14 cellular contexts compared by ENCODE assay signal in the genomic region with DNA sequence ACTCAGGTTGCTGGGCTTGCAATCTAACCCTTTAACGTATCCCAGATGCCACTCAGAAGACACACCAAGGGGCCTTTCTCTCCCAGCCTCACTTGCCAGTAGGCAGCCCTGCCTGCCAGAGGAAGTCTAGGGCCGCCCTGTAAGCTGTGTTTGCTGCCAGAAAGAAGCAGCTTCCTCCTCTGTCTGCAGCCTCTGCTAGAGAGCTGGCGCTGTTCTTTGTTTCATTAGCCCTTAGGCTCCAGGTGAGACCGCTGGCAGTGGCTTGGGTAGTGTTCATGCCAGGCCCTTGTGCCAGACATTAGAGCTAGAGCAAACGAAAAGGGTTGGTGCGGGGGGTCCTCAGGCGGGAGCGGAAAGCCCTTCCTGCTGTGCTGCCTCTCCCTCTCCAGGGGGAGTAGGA. TPM values are rescaled to one million over a fixed set of nuclear protein-coding genes. Genes with fewer than 3 reads are reported as not detected.
DNase-seq lines count a peak whose midpoint lies in the region; ATAC-seq and TF ChIP-seq lines count a peak whose summit lies in the region.
"Had no signal": no experiment of that assay in that cellular context is flagged by ENCODE, and none has a peak within 500 bp of the region (broad histone marks: within the 10 kb centered on the region; RNA-seq: fewer than 3 reads in every experiment).

No MANE protein-coding gene starts in this region.

- TF ChIP-seq CTCF in activated CD8-positive, alpha-beta T cell treated with anti-CD3 and anti-CD28 coated beads for 36 hours (IDR thresholded peaks at IDR 0.05) = no peak
- no peak for TF ChIP-seq CTCF in stomach (IDR thresholded peaks at IDR 0.05)

- no peaks in the 10 kb centered on the region for H3K27me3 ChIP-seq in skeletal muscle tissue (ENCODE audit: control insufficient read depth in 3 of 3, insufficient read depth in 3 of 3, low read length in 3 of 3)
- H3K27me3 ChIP-seq in stomach = no peaks in the 10 kb centered on the region
- H3K27me3 ChIP-seq: foreskin keratinocyte had no signal

- DNase-seq in activated CD8-positive, alpha-beta T cell treated with anti-CD3 and anti-CD28 coated beads for 36 hours = no peak
- no peak for DNase-seq in activated CD8-positive, alpha-beta T cell treated with anti-CD3 and anti-CD28 coated beads, Interleukin-2, amount 10 ng/mL, durations not matched to agents 7 days and 5 days
- DNase-seq in NCI-H2029 (lab: John Stamatoyannopoulos, UW) (peak; percentile 82), stomach (no peak), left lobe of liver (ENCODE audit: low spot score) (no peak)
- DNase-seq: foreskin keratinocyte; NCI-H82; Right ventricle myocardium superior; stimulated activated CD4-positive, alpha-beta T cell treated with anti-CD3 and anti-CD28 coated beads, Interleukin-4, amount 100 ng/mL, for 1 hour; stimulated activated naive B cell treated with anti-CD40 and anti-IgM and Interleukin-4, amounts not matched to agents 10 μg/mL and 1 μg/mL and 100 μg/mL, for 72 hours had no signal

- H3K9me3 Mint-ChIP-seq in activated CD8-positive, alpha-beta T cell treated with anti-CD3 and anti-CD28 coated beads for 36 hours = no peaks in the 10 kb centered on the region
- H3K9me3 Mint-ChIP-seq in activated CD8-positive, alpha-beta T cell treated with anti-CD3 and anti-CD28 coated beads, Interleukin-2, amount 10 ng/mL, durations not matched to agents 7 days and 5 days (ENCODE audit: insufficient read depth) = no peaks in the 10 kb centered on the region
- no peaks in the 10 kb centered on the region for H3K9me3 Mint-ChIP-seq in activated T-helper 17 cell treated with anti-CD3 and anti-CD28 coated beads, Interleukin-2, amount 50 U/mL, for 72 hours
- H3K9me3 Mint-ChIP-seq: stimulated activated naive B cell treated with anti-CD40 and anti-IgM and Interleukin-4, amounts not matched to agents 10 μg/mL and 1 μg/mL and 100 μg/mL, for 72 hours had no signal

- H3K9me3 ChIP-seq in skeletal muscle tissue (ENCODE audit: control insufficient read depth in 3 of 3, low read length in 3 of 3) = no peaks in the 10 kb centered on the region
- no peaks in the 10 kb centered on the region for H3K9me3 ChIP-seq in stomach

- no peak for TF ChIP-seq EP300 in stomach (IDR thresholded peaks at IDR 0.05)

- H3K4me1 ChIP-seq in skeletal muscle tissue (ENCODE audit: control insufficient read depth in 3 of 3, insufficient read depth in 3 of 3, low read length in 3 of 3) (peaks cover 63 to 92% (median 82%) of the 10 kb centered on the region in 3 donors), stomach (peaks cover 12 to 44% (median 21%) of the 10 kb centered on the region in 4 donors)
- H3K4me1 ChIP-seq: foreskin keratinocyte had no signal

- no peak for TF ChIP-seq POLR2A in stomach (IDR thresholded peaks at IDR 0.05)

- H3K4me1 Mint-ChIP-seq in activated CD8-positive, alpha-beta T cell treated with anti-CD3 and anti-CD28 coated beads for 36 hours (ENCODE audit: low read depth) = peaks cover 21% of the 10 kb centered on the region
- H3K4me1 Mint-ChIP-seq in activated CD8-positive, alpha-beta T cell treated with anti-CD3 and anti-CD28 coated beads, Interleukin-2, amount 10 ng/mL, durations not matched to agents 7 days and 5 days (ENCODE audit: low read depth) = peaks cover 14% of the 10 kb centered on the region
- H3K4me1 Mint-ChIP-seq in activated T-helper 17 cell treated with anti-CD3 and anti-CD28 coated beads, Interleukin-2, amount 50 U/mL, for 72 hours = peaks cover 14% of the 10 kb centered on the region

- no peak overlapping the region for H3K4me3 ChIP-seq in skeletal muscle tissue (ENCODE audit: low read length in 3 of 3)
- H3K4me3 ChIP-seq in stomach = no peak overlapping the region

- no peak overlapping the region for H3K27ac ChIP-seq in skeletal muscle tissue (ENCODE audit: low read depth, low read length)
- no peak overlapping the region for H3K27ac ChIP-seq in stomach
- H3K27ac ChIP-seq: foreskin keratinocyte had no signal

- intact Hi-C loops in activated CD8-positive, alpha-beta T cell treated with anti-CD3 and anti-CD28 coated beads for 36 hours (cut with micrococcal nuclease) = no loop called here
- intact Hi-C loops in stomach (cut with DNase I; ENCODE audit: low total_unique reads) = no loop called here

- peaks cover 11 to 18% (median 16%) of the 10 kb centered on the region in 3 donors for H3K36me3 ChIP-seq in skeletal muscle tissue (ENCODE audit: control insufficient read depth in 3 of 3, insufficient read depth in 3 of 3, low read length in 3 of 3)
- peaks cover 22 to 66% (median 49%) of the 10 kb centered on the region in 4 donors for H3K36me3 ChIP-seq in stomach

- H3K9ac ChIP-seq in skeletal muscle tissue (ENCODE audit: low read depth in 1 of 3, low read length in 3 of 3) = peak overlapping the region in 2 of 3 donors; percentile 25 to 54

- no peaks in the 10 kb centered on the region for H3K27me3 Mint-ChIP-seq in activated CD8-positive, alpha-beta T cell treated with anti-CD3 and anti-CD28 coated beads for 36 hours
- no peaks in the 10 kb centered on the region for H3K27me3 Mint-ChIP-seq in activated CD8-positive, alpha-beta T cell treated with anti-CD3 and anti-CD28 coated beads, Interleukin-2, amount 10 ng/mL, durations not matched to agents 7 days and 5 days (ENCODE audit: low read depth)
- H3K27me3 Mint-ChIP-seq in activated T-helper 17 cell treated with anti-CD3 and anti-CD28 coated beads, Interleukin-2, amount 50 U/mL, for 72 hours = no peaks in the 10 kb centered on the region
- H3K27me3 Mint-ChIP-seq: stimulated activated naive B cell treated with anti-CD40 and anti-IgM and Interleukin-4, amounts not matched to agents 10 μg/mL and 1 μg/mL and 100 μg/mL, for 72 hours had no signal

- H3K4me3 Mint-ChIP-seq in activated CD8-positive, alpha-beta T cell treated with anti-CD3 and anti-CD28 coated beads for 36 hours = no peak overlapping the region
- no peak overlapping the region for H3K4me3 Mint-ChIP-seq in activated CD8-positive, alpha-beta T cell treated with anti-CD3 and anti-CD28 coated beads, Interleukin-2, amount 10 ng/mL, durations not matched to agents 7 days and 5 days
- no peak overlapping the region for H3K4me3 Mint-ChIP-seq in activated T-helper 17 cell treated with anti-CD3 and anti-CD28 coated beads, Interleukin-2, amount 50 U/mL, for 72 hours
- H3K4me3 Mint-ChIP-seq: stimulated activated naive B cell treated with anti-CD40 and anti-IgM and Interleukin-4, amounts not matched to agents 10 μg/mL and 1 μg/mL and 100 μg/mL, for 72 hours had no signal

- peak overlapping the region; percentile 85 for H3K27ac Mint-ChIP-seq in activated CD8-positive, alpha-beta T cell treated with anti-CD3 and anti-CD28 coated beads for 36 hours
- no peak overlapping the region for H3K27ac Mint-ChIP-seq in activated CD8-positive, alpha-beta T cell treated with anti-CD3 and anti-CD28 coated beads, Interleukin-2, amount 10 ng/mL, durations not matched to agents 7 days and 5 days
- H3K27ac Mint-ChIP-seq in activated T-helper 17 cell treated with anti-CD3 and anti-CD28 coated beads, Interleukin-2, amount 50 U/mL, for 72 hours = peak overlapping the region; percentile 89

- POLR2A ChIA-PET in activated CD8-positive, alpha-beta T cell treated with anti-CD3 and anti-CD28 coated beads for 36 hours (lab: Charles Lee) = interaction anchor here (0.6 to 1.5 kb wide), 4 partner anchors 9 to 48 kb away, joined by 3 to 6 read pairs (median 4); a partner anchor contains a TSS
- POLR2A ChIA-PET in activated CD8-positive, alpha-beta T cell treated with anti-CD3 and anti-CD28 coated beads, Interleukin-2, amount 10 ng/mL, durations not matched to agents 7 days and 5 days (lab: Charles Lee) = interaction anchor here (0.6 to 4.6 kb wide), 3 partner anchors 8 to 104 kb away, joined by 3 to 19 read pairs (median 3); a partner anchor contains a TSS

- 72 to 79% (median 74%) methylated on average over 7 to 8 of the region's 8 CpGs for WGBS in stomach, 5 donors

- CTCF ChIA-PET in activated CD8-positive, alpha-beta T cell treated with anti-CD3 and anti-CD28 coated beads for 36 hours (lab: Charles Lee) = interaction anchor here (1.0 to 7.8 kb wide), 4 partner anchors 10 to 106 kb away, joined by 3 to 81 read pairs (median 8); a partner anchor contains a TSS
- CTCF ChIA-PET in activated CD8-positive, alpha-beta T cell treated with anti-CD3 and anti-CD28 coated beads, Interleukin-2, amount 10 ng/mL, durations not matched to agents 7 days and 5 days (lab: Charles Lee) = interaction anchor here (1.0 to 2.6 kb wide), 4 partner anchors 19 to 401 kb away, joined by 3 to 13 read pairs (median 4); no protein-coding TSS in a partner anchor

- ATAC-seq in activated CD8-positive, alpha-beta T cell treated with anti-CD3 and anti-CD28 coated beads for 36 hours = no peak
- no peak for ATAC-seq in activated CD8-positive, alpha-beta T cell treated with anti-CD3 and anti-CD28 coated beads, Interleukin-2, amount 10 ng/mL, durations not matched to agents 7 days and 5 days
- no peak for ATAC-seq in activated T-helper 17 cell treated with anti-CD3 and anti-CD28 coated beads, Interleukin-2, amount 50 U/mL, for 72 hours (replicated peaks)
- no peak for ATAC-seq in GM18870 (IDR thresholded peaks at IDR 0.05; ENCODE audit: unreplicated experiment)
- no peak for ATAC-seq in left lobe of liver
- ATAC-seq: stimulated activated naive B cell treated with anti-CD40 and anti-IgM and Interleukin-4, amounts not matched to agents 10 μg/mL and 1 μg/mL and 100 μg/mL, for 72 hours had no signal

- H3K36me3 Mint-ChIP-seq in activated CD8-positive, alpha-beta T cell treated with anti-CD3 and anti-CD28 coated beads for 36 hours (ENCODE audit: low read depth) = no peaks in the 10 kb centered on the region
- no peaks in the 10 kb centered on the region for H3K36me3 Mint-ChIP-seq in activated CD8-positive, alpha-beta T cell treated with anti-CD3 and anti-CD28 coated beads, Interleukin-2, amount 10 ng/mL, durations not matched to agents 7 days and 5 days (ENCODE audit: low read depth)
- H3K36me3 Mint-ChIP-seq in activated T-helper 17 cell treated with anti-CD3 and anti-CD28 coated beads, Interleukin-2, amount 50 U/mL, for 72 hours (ENCODE audit: low read depth) = peaks cover 8% of the 10 kb centered on the region

RNA-seq across cellular contexts. Expression of a gene that starts 8.9 kb away (rescaled TPM):
- 1 to 10 TPM; 3.8 to 3.9 TPM for total RNA-seq in activated CD8-positive, alpha-beta T cell treated with anti-CD3 and anti-CD28 coated beads for 36 hours
- total RNA-seq in activated CD8-positive, alpha-beta T cell treated with anti-CD3 and anti-CD28 coated beads, Interleukin-2, amount 10 ng/mL, durations not matched to agents 7 days and 5 days = 1 to 10 TPM; 5.5 TPM
- 1 to 10 TPM; 4.0 to 6.1 TPM for total RNA-seq in activated T-helper 17 cell treated with anti-CD3 and anti-CD28 coated beads, Interleukin-2, amount 50 U/mL, for 72 hours
- total RNA-seq in skeletal muscle tissue = 1.0 TPM
- total RNA-seq in stomach = 10 to 100 TPM in 1 of 5 donors, 1 to 10 TPM in 2, under 1 TPM in 1, not detected in 1; 0.37 to 11.0 (median 4.0) TPM
- 1 to 10 TPM in 2 of 3 donors, under 1 TPM in 1; 0.62 to 2.1 (median 1.3) TPM for polyA plus RNA-seq in stomach
- total RNA-seq in left lobe of liver = 0.73 TPM
- total RNA-seq: M059J had no signal

RNA-seq across cellular contexts. Expression of a gene that starts 13.9 kb away (rescaled TPM):
- 100 to 1,000 TPM; 205 to 206 TPM for total RNA-seq in activated CD8-positive, alpha-beta T cell treated with anti-CD3 and anti-CD28 coated beads for 36 hours
- 100 to 1,000 TPM; 257 to 275 TPM for total RNA-seq in activated CD8-positive, alpha-beta T cell treated with anti-CD3 and anti-CD28 coated beads, Interleukin-2, amount 10 ng/mL, durations not matched to agents 7 days and 5 days
- total RNA-seq in activated T-helper 17 cell treated with anti-CD3 and anti-CD28 coated beads, Interleukin-2, amount 50 U/mL, for 72 hours = 100 to 1,000 TPM; 201 to 217 TPM
- 28.7 TPM for total RNA-seq in skeletal muscle tissue
- 10 to 100 TPM; 22.8 to 85.8 (median 52.5) TPM for total RNA-seq in stomach
- 100 to 1,000 TPM; 128 to 205 (median 134) TPM for polyA plus RNA-seq in stomach
- 21.7 TPM for total RNA-seq in left lobe of liver

RNA-seq across cellular contexts. Expression of a gene that starts 21.2 kb away (rescaled TPM):
- 10 to 100 TPM; 10.6 to 14.3 TPM for total RNA-seq in activated CD8-positive, alpha-beta T cell treated with anti-CD3 and anti-CD28 coated beads for 36 hours
- 10 to 100 TPM; 22.4 to 23.1 TPM for total RNA-seq in activated CD8-positive, alpha-beta T cell treated with anti-CD3 and anti-CD28 coated beads, Interleukin-2, amount 10 ng/mL, durations not matched to agents 7 days and 5 days
- total RNA-seq in activated T-helper 17 cell treated with anti-CD3 and anti-CD28 coated beads, Interleukin-2, amount 50 U/mL, for 72 hours = 10 to 100 TPM; 15.0 to 19.1 TPM
- total RNA-seq in skeletal muscle tissue (4.2 TPM), stomach (10 to 100 TPM; 10.1 to 20.1 (median 12.8) TPM), left lobe of liver (172 TPM)
- polyA plus RNA-seq in stomach = 10 to 100 TPM; 18.6 to 20.7 (median 19.2) TPM

RNA-seq across cellular contexts. Expression of a gene that starts 29.7 kb away (rescaled TPM):
- total RNA-seq in activated CD8-positive, alpha-beta T cell treated with anti-CD3 and anti-CD28 coated beads for 36 hours = 1 to 10 TPM; 8.4 to 8.5 TPM
- total RNA-seq in activated CD8-positive, alpha-beta T cell treated with anti-CD3 and anti-CD28 coated beads, Interleukin-2, amount 10 ng/mL, durations not matched to agents 7 days and 5 days = 10 to 100 TPM; 20.0 to 22.8 TPM
- 10 to 100 TPM in 1 of 2 donors, 1 to 10 TPM in 1; 7.5 to 11.8 TPM for total RNA-seq in activated T-helper 17 cell treated with anti-CD3 and anti-CD28 coated beads, Interleukin-2, amount 50 U/mL, for 72 hours
- 9.9 TPM for total RNA-seq in skeletal muscle tissue
- 10 to 100 TPM; 17.5 to 93.7 (median 26.1) TPM for total RNA-seq in stomach
- polyA plus RNA-seq in stomach = 10 to 100 TPM; 10.2 to 26.5 (median 13.4) TPM
- 18.2 TPM for total RNA-seq in left lobe of liver

RNA-seq across cellular contexts. Expression of a gene that starts 38.1 kb away (rescaled TPM):
- total RNA-seq in activated CD8-positive, alpha-beta T cell treated with anti-CD3 and anti-CD28 coated beads for 36 hours = under 1 TPM in 1 of 2 experiments, not detected in 1; 0.83 TPM
- total RNA-seq in activated CD8-positive, alpha-beta T cell treated with anti-CD3 and anti-CD28 coated beads, Interleukin-2, amount 10 ng/mL, durations not matched to agents 7 days and 5 days = 1 to 10 TPM; 1.2 to 1.4 TPM
- total RNA-seq in activated T-helper 17 cell treated with anti-CD3 and anti-CD28 coated beads, Interleukin-2, amount 50 U/mL, for 72 hours = 1 to 10 TPM in 1 of 2 donors, not detected in 1; 1.2 TPM
- 1.0 TPM for total RNA-seq in skeletal muscle tissue
- not detected for total RNA-seq in stomach
- polyA plus RNA-seq in stomach = 1 to 10 TPM in 2 of 3 donors, not detected in 1; 2.0 to 2.7 TPM
- 0.88 TPM for total RNA-seq in left lobe of liver
- total RNA-seq: foreskin keratinocyte, Right ventricle myocardium superior had no signal
